8 cellular contexts compared by ENCODE assay signal in the genomic region with DNA sequence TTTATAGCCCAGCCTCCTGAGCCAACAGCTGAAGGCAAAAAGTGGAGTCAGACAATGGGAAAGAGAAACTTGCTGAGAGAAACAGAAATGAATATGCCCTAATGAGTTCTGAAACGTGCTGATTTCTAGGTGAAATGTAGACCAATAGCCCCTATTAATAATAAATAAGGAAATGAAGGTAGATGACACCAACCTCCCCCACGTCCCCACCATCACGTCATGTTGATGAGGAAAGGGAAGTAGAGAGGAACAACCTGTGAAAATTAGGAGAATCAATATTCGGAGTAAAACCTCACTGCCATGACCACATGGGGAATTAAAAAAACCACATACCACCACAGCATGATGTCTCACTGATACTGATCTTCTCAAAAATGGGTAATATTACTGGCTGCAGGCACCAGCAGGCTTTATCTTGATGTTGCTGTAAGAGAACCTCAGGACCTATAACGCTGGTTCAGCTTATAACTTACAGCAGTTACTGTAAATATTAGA.
A peak's percentile ranks its signal among the peaks of the same experiment; 100 is the strongest.
DNase-seq lines count a peak whose midpoint lies in the region; ATAC-seq and TF ChIP-seq lines count a peak whose summit lies in the region.

No MANE protein-coding gene starts in this region.

- H3K9me3 ChIP-seq in ascending aorta = no peaks in the 10 kb centered on the region

- H3K36me3 ChIP-seq in ascending aorta = no peaks in the 10 kb centered on the region

- H3K27ac ChIP-seq in ascending aorta = no peak overlapping the region

- peak; percentile 68 for ATAC-seq in GM21447 (IDR thresholded peaks at IDR 0.05; ENCODE audit: unreplicated experiment)

- no peak overlapping the region for H3K4me3 ChIP-seq in ascending aorta

- no peaks in the 10 kb centered on the region for H3K4me1 ChIP-seq in ascending aorta

- no peaks in the 10 kb centered on the region for H3K27me3 ChIP-seq in ascending aorta

- DNase-seq in KG1 (lab: John Stamatoyannopoulos, UW) (peak; percentile 31), activated T-cell treated with anti-CD3 and anti-CD28 coated beads for 48 hours (ENCODE audit: low read depth) (peak; percentile 30), NCI-H446 treated with DMSO at 0.1 percent for 48 hours (lab: John Stamatoyannopoulos, UW) (no peak), ascending aorta (ENCODE audit: low spot score in 2 of 2) (no peak), NCI-H1105 (lab: John Stamatoyannopoulos, UW) (no peak), NCI-H128 (lab: John Stamatoyannopoulos, UW; ENCODE audit: unreplicated experiment) (no peak)
- DNase-seq in stimulated activated CD4-positive, alpha-beta T cell treated with anti-CD3 and anti-CD28 coated beads, TNF-alpha, amount 100 ng/mL, for 4 hours (ENCODE audit: low read depth in 3 of 3) = peak in 2 of 3 experiments; percentile 6 to 28

- TF ChIP-seq CTCF in ascending aorta (IDR thresholded peaks at IDR 0.05) = no peak

- intact Hi-C loops in ascending aorta (cut with DNase I) = no loop called here

Comparison
In these comparisons a context has a peak if more than half of its experiments do, and no peak if none do; other contexts are left out.
1. DNase-seq: peak in KG1 (single experiment), activated T-cell treated with anti-CD3 and anti-CD28 coated beads for 48 hours (single experiment) and stimulated activated CD4-positive, alpha-beta T cell treated with anti-CD3 and anti-CD28 coated beads, TNF-alpha, amount 100 ng/mL, for 4 hours (2 of 3); none in NCI-H446 treated with DMSO at 0.1 percent for 48 hours (single experiment), ascending aorta (0 of 2), NCI-H1105 (single experiment) and NCI-H128 (single experiment).